Comparison of ENCODE assay signal across 8 cellular contexts in genomic region chr19:17555480-17555928, GRCh38. TPM values are rescaled to one million over a fixed set of nuclear protein-coding genes. Genes with fewer than 3 reads are reported as not detected.
A peak's percentile ranks its signal among the peaks of the same experiment; 100 is the strongest.
DNase-seq lines count a peak whose midpoint lies in the region; ATAC-seq, FAIRE-seq and TF ChIP-seq lines count a peak whose summit lies in the region.

TSS of gene COLGALT1 (plus strand) at chr19:17555649. CDS start at chr19:17555714, 65 bp downstream.

- peaks cover 4% of the 10 kb centered on the region for H3K27me3 Mint-ChIP-seq in CD4-positive, CD25-positive, alpha-beta regulatory T cell

- no peaks in the 10 kb centered on the region for H3K27me3 ChIP-seq in CD4-positive, CD25-positive, alpha-beta regulatory T cell (ENCODE audit: control insufficient read depth, insufficient read depth, low read length)
- no peaks in the 10 kb centered on the region for H3K27me3 ChIP-seq in effector memory CD4-positive, alpha-beta T cell (replicated peaks; ENCODE audit: control insufficient read depth, insufficient read depth, low read length, poor library complexity, severe bottlenecking)

- peaks cover 19% of the 10 kb centered on the region for H3K4me1 ChIP-seq in CD4-positive, CD25-positive, alpha-beta regulatory T cell (ENCODE audit: control insufficient read depth, insufficient read depth, low read length, poor library complexity, severe bottlenecking)
- peaks cover 13% of the 10 kb centered on the region for H3K4me1 ChIP-seq in effector memory CD4-positive, alpha-beta T cell (ENCODE audit: control insufficient read depth, insufficient read depth, low read length, poor library complexity, severe bottlenecking)

- H3K4me1 Mint-ChIP-seq in CD4-positive, CD25-positive, alpha-beta regulatory T cell: peaks cover 0 to 32% (median 10%) of the 10 kb centered on the region in 4 donors

- CTCF ChIA-PET in activated CD8-positive, alpha-beta memory T cell treated with anti-CD3 and anti-CD28 coated beads for 36 hours (lab: Charles Lee): no interaction called here

- DNase-seq in CD4-positive, CD25-positive, alpha-beta regulatory T cell: peak; percentile 95 to 99 (median 97)
- DNase-seq in GM20000 (ENCODE audit: low spot score) (peak; percentile 99), HTR-8/SVneo (ENCODE audit: insufficient read length, low spot score) (peak; percentile 96), NOMO-1 treated with DMSO at 0.1 percent for 48 hours (lab: John Stamatoyannopoulos, UW; ENCODE audit: unreplicated experiment) (peak; percentile 100), medulla oblongata (ENCODE audit: extremely low spot score) (peak; percentile 99)
- peak; percentile 93 to 97 (median 96) for DNase-seq in effector memory CD4-positive, alpha-beta T cell
- DNase-seq in stimulated activated CD4-positive, alpha-beta T cell treated with anti-CD3 and anti-CD28 coated beads, TNF-alpha, amount 100 ng/mL, for 48 hours (ENCODE audit: low read depth in 3 of 3): peak; percentile 99 to 100 (median 99)

- H3K9me3 Mint-ChIP-seq in CD4-positive, CD25-positive, alpha-beta regulatory T cell: no peaks in the 10 kb centered on the region

- POLR2A ChIA-PET in activated CD8-positive, alpha-beta memory T cell treated with anti-CD3 and anti-CD28 coated beads for 36 hours (lab: Charles Lee): no interaction called here

- H3K27ac ChIP-seq in CD4-positive, CD25-positive, alpha-beta regulatory T cell (ENCODE audit: insufficient read depth, low read length, poor library complexity, severe bottlenecking): peak within 1 kb of the TSS; percentile 47
- H3K27ac ChIP-seq in effector memory CD4-positive, alpha-beta T cell (ENCODE audit: insufficient read depth, low read length, poor library complexity, severe bottlenecking): peak within 1 kb of the TSS; percentile 57

- ATAC-seq in CD4-positive, CD25-positive, alpha-beta regulatory T cell (ENCODE audit: low read depth in 2 of 2): peak; percentile 98 to 99

- FAIRE-seq in HTR-8/SVneo (lab: Jason Lieb, UNC): peak; percentile 87

- peaks cover 9% of the 10 kb centered on the region for H3K36me3 Mint-ChIP-seq in CD4-positive, CD25-positive, alpha-beta regulatory T cell

- peak within 1 kb of the TSS; percentile 63 for H3K4me3 ChIP-seq in CD4-positive, CD25-positive, alpha-beta regulatory T cell (ENCODE audit: low read depth, low read length)
- H3K4me3 ChIP-seq in effector memory CD4-positive, alpha-beta T cell (ENCODE audit: insufficient read depth, low read depth, low read length, poor library complexity, severe bottlenecking): peak within 1 kb of the TSS; percentile 91

- peak within 1 kb of the TSS; percentile 74 to 83 (median 75) for H3K27ac Mint-ChIP-seq in CD4-positive, CD25-positive, alpha-beta regulatory T cell

- H3K36me3 ChIP-seq in CD4-positive, CD25-positive, alpha-beta regulatory T cell (ENCODE audit: control insufficient read depth, insufficient read depth, low read length): peaks cover 18% of the 10 kb centered on the region
- peaks cover 14% of the 10 kb centered on the region for H3K36me3 ChIP-seq in effector memory CD4-positive, alpha-beta T cell (ENCODE audit: control insufficient read depth, insufficient read depth, low read length)

- no peaks in the 10 kb centered on the region for H3K9me3 ChIP-seq in CD4-positive, CD25-positive, alpha-beta regulatory T cell (ENCODE audit: control insufficient read depth in 2 of 2, low read length in 2 of 2)
- no peaks in the 10 kb centered on the region for H3K9me3 ChIP-seq in effector memory CD4-positive, alpha-beta T cell (ENCODE audit: control insufficient read depth, low read length)

- no peak for TF ChIP-seq CTCF in GM20000 (IDR thresholded peaks at IDR 0.05; ENCODE audit: extremely low read depth, missing control alignments)

- H3K4me3 Mint-ChIP-seq in CD4-positive, CD25-positive, alpha-beta regulatory T cell: peak within 1 kb of the TSS; percentile 85 to 92 (median 88)

RNA-seq across cellular contexts. Expression of gene COLGALT1, which starts in this region (rescaled TPM):
- total RNA-seq in CD4-positive, CD25-positive, alpha-beta regulatory T cell: 40.6 TPM
- polyA plus RNA-seq in CD4-positive, CD25-positive, alpha-beta regulatory T cell: 10 to 100 TPM; 17.1 to 18.9 (median 17.8) TPM
- total RNA-seq in activated CD8-positive, alpha-beta memory T cell treated with anti-CD3 and anti-CD28 coated beads for 36 hours: 100 to 1,000 TPM in 1 of 2 experiments, 10 to 100 TPM in 1; 97.2 to 100 TPM

Comparison
In these comparisons a context has a peak if more than half of its experiments do, and no peak if none do; other contexts are left out.
1. Peak in every context shown above with its lines: DNase-seq, ATAC-seq, H3K4me3 ChIP-seq and H3K27ac ChIP-seq.